ENCODE assay signal across 25 cellular contexts in genomic region chr1:44559913-44560312, GRCh38.
DNase-seq lines count a peak whose midpoint lies in the region; ATAC-seq and TF ChIP-seq lines count a peak whose summit lies in the region.
"Had no signal": no experiment of that assay in that cellular context is flagged by ENCODE, and none has a peak within 500 bp of the region (broad histone marks: within the 10 kb centered on the region; RNA-seq: fewer than 3 reads in every experiment).

No MANE protein-coding gene starts in this region.

- peak overlapping the region in 4 of 5 donors; percentile 54 to 74 (median 65) for H3K4me3 Mint-ChIP-seq in immature natural killer cell
- no peak overlapping the region for H3K4me3 Mint-ChIP-seq in CD14-positive monocyte
- H3K4me3 Mint-ChIP-seq: CD8-positive, alpha-beta memory T cell had no signal

- no peak for TF ChIP-seq CTCF in HEK293 (tag by site-specific recombination; IDR thresholded peaks at IDR 0.05)
- no peak for TF ChIP-seq CTCF in CD14-positive monocyte (IDR thresholded peaks at IDR 0.05)

- DNase-seq in cardiac septum (ENCODE audit: low spot score), result peak; percentile 38
- no peak for DNase-seq in Right ventricle myocardium inferior (ENCODE audit: missing footprints)
- no peak for DNase-seq in immature natural killer cell
- no peak for DNase-seq in CD14-positive monocyte (ENCODE audit: low spot score)
- DNase-seq in NCI-H226, result no peak
- DNase-seq: C1 segment of cervical spinal cord; CD8-positive, alpha-beta memory T cell; DMS 273 treated with DMSO at 0.1 percent for 48 hours; DMS79; EL; GDM1; HCEC 1CT; KBM-7; NCI-H2029; NCI-H2227 treated with DMSO at 0.1 percent for 48 hours; NCI-H510A; NCI-H69; SHP77 treated with DMSO at 0.1 percent for 48 hours had no signal

- H3K4me1 Mint-ChIP-seq in immature natural killer cell (peaks cover 28 to 35% of the 10 kb centered on the region in 2 donors), CD14-positive monocyte (peaks cover 22% of the 10 kb centered on the region)

- POLR2A ChIA-PET in HEK293 (lab: Yijun Ruan, JAX), result no interaction called here

- H3K27ac ChIP-seq in HEK293 (ENCODE audit: extremely low read depth, low read depth, low read length), result no peak overlapping the region
- H3K27ac ChIP-seq in temporal lobe (ENCODE audit: low read depth, low read length), result peak overlapping the region; percentile 55
- H3K27ac ChIP-seq: RWPE1 had no signal

- intact Hi-C loops in cardiac septum (cut with DNase I), result no loop called here
- intact Hi-C loops in Right ventricle myocardium inferior (cut with DNase I), result no loop called here
- intact Hi-C loops in CD14-positive monocyte (cut with micrococcal nuclease), result no loop called here

- ATAC-seq in Right ventricle myocardium inferior (no peak), HG02973 (IDR thresholded peaks at IDR 0.05; ENCODE audit: unreplicated experiment) (no peak)
- ATAC-seq: GM12878, Panc1 had no signal

- H3K9me3 Mint-ChIP-seq in immature natural killer cell (no peaks in the 10 kb centered on the region), CD14-positive monocyte (peaks cover 0 to 1% (median 0%) of the 10 kb centered on the region in 7 donors)
- H3K9me3 Mint-ChIP-seq: CD8-positive, alpha-beta memory T cell had no signal

- H3K4me1 ChIP-seq in HEK293 (ENCODE audit: control insufficient read depth, insufficient read depth, low read length), result no peaks in the 10 kb centered on the region

- H3K27ac Mint-ChIP-seq in immature natural killer cell, result peak overlapping the region; percentile 75 to 94 (median 87)
- H3K27ac Mint-ChIP-seq in CD14-positive monocyte, result no peak overlapping the region

- CTCF ChIA-PET in HEK293 (lab: Yijun Ruan, JAX), result interaction anchor here (0.8 to 2.2 kb wide), 4 partner anchors 9 to 555 kb away, joined by 4 to 10 read pairs (median 6); no protein-coding TSS in a partner anchor

- H3K36me3 Mint-ChIP-seq in immature natural killer cell, result peaks cover 0 to under 1% (median 0%) of the 10 kb centered on the region in 3 donors
- H3K36me3 Mint-ChIP-seq in CD14-positive monocyte, result no peaks in the 10 kb centered on the region
- H3K36me3 Mint-ChIP-seq: CD8-positive, alpha-beta memory T cell had no signal

- H3K4me3 ChIP-seq in HEK293 (ENCODE audit: low read depth, low read length), result no peak overlapping the region
- H3K4me3 ChIP-seq: GM12878, MG63 had no signal

- no peaks in the 10 kb centered on the region for H3K36me3 ChIP-seq in HEK293 (ENCODE audit: control insufficient read depth in 2 of 2, insufficient read depth in 1 of 2, low read length in 2 of 2)
- H3K36me3 ChIP-seq: MG63 had no signal

- H3K27me3 Mint-ChIP-seq in immature natural killer cell (ENCODE audit: low read depth in 3 of 3) (peaks cover 0 to 2% (median 1%) of the 10 kb centered on the region in 3 donors), CD14-positive monocyte (ENCODE audit: low read depth in 3 of 3) (peaks cover 0 to 2% (median 1%) of the 10 kb centered on the region in 3 donors)

- H3K9me3 ChIP-seq in HEK293 (ENCODE audit: control insufficient read depth, insufficient read depth, low read depth, low read length), result no peaks in the 10 kb centered on the region
- H3K9me3 ChIP-seq: MG63 had no signal

TF ChIP-seq in HEK293, 187 proteins besides CTCF, POLR2A, EP300 and RAD21:
- TF ChIP-seq GLIS1 (tag by site-specific recombination; IDR thresholded peaks at IDR 0.05) (peak; percentile 51), ZNF18 (tag by site-specific recombination; IDR thresholded peaks at IDR 0.05) (no peak), OSR2 (tag by site-specific recombination; IDR thresholded peaks at IDR 0.05) (peak; percentile 68; the same call in 1 of the 2 replicates), ZNF398 (tag by site-specific recombination; IDR thresholded peaks at IDR 0.05) (no peak), ZNF626 (tag by site-specific recombination; IDR thresholded peaks at IDR 0.05) (no peak), ZIC2 (tag by site-specific recombination; IDR thresholded peaks at IDR 0.05) (peak; percentile 85)
TF ChIP-seq in HEK293: peak in this region for 3.

Comparison
In these comparisons a context has a peak if more than half of its experiments do, and no peak if none do; other contexts are left out.
1. H3K27ac Mint-ChIP-seq: peak in immature natural killer cell (6 of 6); none in CD14-positive monocyte (0 of 7).
2. H3K4me3 Mint-ChIP-seq: peak in immature natural killer cell (4 of 5); none in CD14-positive monocyte (0 of 2).